In the genomic region with DNA sequence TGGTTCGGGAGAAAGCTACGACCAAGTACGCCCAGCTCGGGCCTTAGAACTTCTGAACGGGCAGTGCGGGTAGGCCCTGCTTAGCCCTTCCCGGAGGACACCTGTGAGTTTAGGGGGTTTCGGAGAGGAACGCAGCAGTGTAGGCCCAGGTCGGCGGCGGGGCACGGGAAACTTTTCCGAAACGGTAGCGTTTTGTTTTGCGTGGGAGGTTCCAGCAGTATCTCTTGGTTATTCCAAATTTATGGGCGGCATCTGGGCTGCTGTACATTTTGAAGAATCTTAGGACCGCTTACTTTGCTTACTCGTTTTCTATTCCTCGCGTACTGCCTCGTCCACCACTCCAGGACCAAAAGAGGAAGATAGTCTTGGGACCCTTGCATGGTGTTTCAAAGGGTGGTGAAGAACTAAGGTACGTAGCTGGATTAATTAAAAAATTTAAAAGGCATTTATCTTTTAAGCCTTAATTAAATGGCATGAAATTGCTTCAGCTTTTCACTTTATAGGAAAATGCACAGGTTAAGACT, we compare ENCODE assay signal across 7 cellular contexts. TPM values are rescaled to one million over a fixed set of nuclear protein-coding genes. Genes with fewer than 3 reads are reported as not detected.
DNase-seq lines count a peak whose midpoint lies in the region; ATAC-seq and TF ChIP-seq lines count a peak whose summit lies in the region.

No MANE protein-coding gene starts in this region.

- H3K79me2 ChIP-seq in SK-N-SH (ENCODE audit: insufficient read depth) (peaks cover 54% of the 10 kb centered on the region), fibroblast of lung (ENCODE audit: control insufficient read depth, insufficient read depth, low read length) (peaks cover 49% of the 10 kb centered on the region)

- peak overlapping the region; percentile 86 for H3K4me2 ChIP-seq in SK-N-SH
- peak overlapping the region; percentile 87 for H3K4me2 ChIP-seq in fibroblast of lung (ENCODE audit: extremely low read depth, insufficient read depth, low read length)

- H3K9me3 ChIP-seq in SK-N-SH, result peaks cover 9% of the 10 kb centered on the region
- no peaks in the 10 kb centered on the region for H3K9me3 ChIP-seq in fibroblast of lung (ENCODE audit: control insufficient read depth, insufficient read depth, low read depth, low read length)
- H3K9me3 ChIP-seq in ovary, result no peaks in the 10 kb centered on the region

- TF ChIP-seq POLR2A in ovary (IDR thresholded peaks at IDR 0.05) (peak; percentile 0), erythroblast (IDR thresholded peaks at IDR 0.05; ENCODE audit: low read length) (no peak)

- ATAC-seq in GM18867 (IDR thresholded peaks at IDR 0.05; ENCODE audit: unreplicated experiment), result peak; percentile 23
- ATAC-seq in HG02852 (IDR thresholded peaks at IDR 0.05; ENCODE audit: unreplicated experiment), result peak; percentile 16

- 2% methylated on average over 24 of the region's 24 CpGs for WGBS in SK-N-SH (ENCODE audit: low lambda C conversion rate)
- WGBS in ovary, 3 donors, result 0% methylated on average over 24 of the region's 24 CpGs

- H3K4me1 ChIP-seq in SK-N-SH (ENCODE audit: control insufficient read depth in 1 of 2, insufficient read depth in 2 of 2, low read depth in 1 of 2, low read length in 1 of 2), result peaks cover 7 to 8% of the 10 kb centered on the region in 2 experiments; a peak in 3 of 4 replicates
- H3K4me1 ChIP-seq in fibroblast of lung (ENCODE audit: control insufficient read depth, extremely low read depth, insufficient read depth, low read length), result peaks cover 3% of the 10 kb centered on the region
- H3K4me1 ChIP-seq in ovary (ENCODE audit: insufficient read depth), result peaks cover 1% of the 10 kb centered on the region

- DNase-seq in SK-N-SH (no peak), fibroblast of lung (ENCODE audit: low read depth in 2 of 2) (no peak), ovary (no peak), NCI-H1694 (lab: John Stamatoyannopoulos, UW) (no peak), erythroblast (lab: John Stamatoyannopoulos, UW) (no peak)

- H3K9me2 ChIP-seq in SK-N-SH, result no peaks in the 10 kb centered on the region

- no peak for TF ChIP-seq EP300 in SK-N-SH (IDR thresholded peaks at IDR 0.05; ENCODE audit: borderline replicate concordance in 1 of 2, low read depth in 1 of 2, low read length in 1 of 2)
- no peak for TF ChIP-seq EP300 in ovary (IDR thresholded peaks at IDR 0.05)

- CTCF ChIA-PET in SK-N-SH (lab: Yijun Ruan, JAX), result interaction anchor here (0.8 to 1.7 kb wide), 2 partner anchors 14 to 50 kb away, joined by 3 to 5 read pairs; no protein-coding TSS in a partner anchor

- H2AFZ ChIP-seq in SK-N-SH (ENCODE audit: low read depth) (peak overlapping the region; percentile 89), fibroblast of lung (ENCODE audit: low read length) (peak overlapping the region; percentile 93)

- TF ChIP-seq CTCF in SK-N-SH (IDR thresholded peaks at IDR 0.05) (no peak), fibroblast of lung (conservative IDR thresholded peaks at IDR 0.05 in 1 of 2, IDR thresholded peaks at IDR 0.05 in 1 of 2; ENCODE audit: low read depth in 1 of 2, low read length in 2 of 2) (no peak), ovary (IDR thresholded peaks at IDR 0.05) (no peak)

- no peak for TF ChIP-seq RAD21 in SK-N-SH (IDR thresholded peaks at IDR 0.05; ENCODE audit: low read length)

- POLR2A ChIA-PET in SK-N-SH (lab: Yijun Ruan, JAX), result no interaction called here

- peak overlapping the region; percentile 91 to 99 for H3K4me3 ChIP-seq in SK-N-SH (ENCODE audit: low read depth in 2 of 2, low read length in 1 of 2)
- H3K4me3 ChIP-seq in fibroblast of lung (replicated peaks in 1 of 4; ENCODE audit: control extremely low read depth in 1 of 4, insufficient read depth in 1 of 4, low read depth in 3 of 4, low read length in 4 of 4), result peak overlapping the region; percentile 78 to 100 (median 94)
- peak overlapping the region; percentile 92 for H3K4me3 ChIP-seq in ovary

- H4K20me1 ChIP-seq in SK-N-SH (ENCODE audit: insufficient read depth), result no peaks in the 10 kb centered on the region; the same call in 1 of the 2 replicates
- no peaks in the 10 kb centered on the region for H4K20me1 ChIP-seq in fibroblast of lung (ENCODE audit: control insufficient read depth, extremely low read depth, insufficient read depth, low read length)

- H3K27ac ChIP-seq in SK-N-SH (ENCODE audit: low read depth in 2 of 2, low read length in 1 of 2), result peak overlapping the region; percentile 85 to 97
- H3K27ac ChIP-seq in fibroblast of lung (ENCODE audit: insufficient read depth, low read length), result peak overlapping the region; percentile 97
- peak overlapping the region; percentile 50 to 75 for H3K27ac ChIP-seq in ovary

- H3F3A ChIP-seq in SK-N-SH (replicated peaks; ENCODE audit: insufficient read depth), result peaks cover 21% of the 10 kb centered on the region

- peaks cover 25 to 37% of the 10 kb centered on the region in 2 experiments for H3K36me3 ChIP-seq in SK-N-SH (replicated peaks in 1 of 2; ENCODE audit: control insufficient read depth in 1 of 2, insufficient read depth in 2 of 2, low read length in 1 of 2)
- no peaks in the 10 kb centered on the region for H3K36me3 ChIP-seq in fibroblast of lung (ENCODE audit: control insufficient read depth, insufficient read depth, low read length)
- no peaks in the 10 kb centered on the region for H3K36me3 ChIP-seq in ovary

- H3K27me3 ChIP-seq in SK-N-SH (ENCODE audit: insufficient read depth) (no peaks in the 10 kb centered on the region), fibroblast of lung (ENCODE audit: control insufficient read depth, insufficient read depth, low read length) (no peaks in the 10 kb centered on the region), ovary (no peaks in the 10 kb centered on the region)

- intact Hi-C loops in ovary (cut with DNase I), result no loop called here

- peak overlapping the region; percentile 99 for H3K9ac ChIP-seq in SK-N-SH
- peak overlapping the region; percentile 92 for H3K9ac ChIP-seq in fibroblast of lung (ENCODE audit: insufficient read depth, low read length)

TF ChIP-seq in SK-N-SH, 30 proteins besides CTCF, POLR2A, EP300 and RAD21:
- TF ChIP-seq, protein P1, sequence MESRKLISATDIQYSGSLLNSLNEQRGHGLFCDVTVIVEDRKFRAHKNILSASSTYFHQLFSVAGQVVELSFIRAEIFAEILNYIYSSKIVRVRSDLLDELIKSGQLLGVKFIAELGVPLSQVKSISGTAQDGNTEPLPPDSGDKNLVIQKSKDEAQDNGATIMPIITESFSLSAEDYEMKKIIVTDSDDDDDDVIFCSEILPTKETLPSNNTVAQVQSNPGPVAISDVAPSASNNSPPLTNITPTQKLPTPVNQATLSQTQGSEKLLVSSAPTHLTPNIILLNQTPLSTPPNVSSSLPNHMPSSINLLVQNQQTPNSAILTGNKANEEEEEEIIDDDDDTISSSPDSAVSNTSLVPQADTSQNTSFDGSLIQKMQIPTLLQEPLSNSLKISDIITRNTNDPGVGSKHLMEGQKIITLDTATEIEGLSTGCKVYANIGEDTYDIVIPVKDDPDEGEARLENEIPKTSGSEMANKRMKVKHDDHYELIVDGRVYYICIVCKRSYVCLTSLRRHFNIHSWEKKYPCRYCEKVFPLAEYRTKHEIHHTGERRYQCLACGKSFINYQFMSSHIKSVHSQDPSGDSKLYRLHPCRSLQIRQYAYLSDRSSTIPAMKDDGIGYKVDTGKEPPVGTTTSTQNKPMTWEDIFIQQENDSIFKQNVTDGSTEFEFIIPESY (IDR thresholded peaks at IDR 0.05; ENCODE audit: borderline replicate concordance, low read depth), result no peak
- TF ChIP-seq FOXJ3 (CRISPR knock-in tag; IDR thresholded peaks at IDR 0.05), result no peak
- no peak for TF ChIP-seq SMC3 (IDR thresholded peaks at IDR 0.05; ENCODE audit: low read depth, low read length)
- no peak for TF ChIP-seq JUND (IDR thresholded peaks at IDR 0.05)
- no peak for TF ChIP-seq ELF1 (IDR thresholded peaks at IDR 0.05)
- TF ChIP-seq, protein P2, sequence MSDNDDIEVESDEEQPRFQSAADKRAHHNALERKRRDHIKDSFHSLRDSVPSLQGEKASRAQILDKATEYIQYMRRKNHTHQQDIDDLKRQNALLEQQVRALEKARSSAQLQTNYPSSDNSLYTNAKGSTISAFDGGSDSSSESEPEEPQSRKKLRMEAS (IDR thresholded peaks at IDR 0.05; ENCODE audit: low read depth), result 0 out of 2 replicates have a peak, but pooled peaks have one; percentile 5
- no peak for TF ChIP-seq TEAD4 (IDR thresholded peaks at IDR 0.05; ENCODE audit: borderline replicate concordance, insufficient read depth)
- TF ChIP-seq, protein P3, sequence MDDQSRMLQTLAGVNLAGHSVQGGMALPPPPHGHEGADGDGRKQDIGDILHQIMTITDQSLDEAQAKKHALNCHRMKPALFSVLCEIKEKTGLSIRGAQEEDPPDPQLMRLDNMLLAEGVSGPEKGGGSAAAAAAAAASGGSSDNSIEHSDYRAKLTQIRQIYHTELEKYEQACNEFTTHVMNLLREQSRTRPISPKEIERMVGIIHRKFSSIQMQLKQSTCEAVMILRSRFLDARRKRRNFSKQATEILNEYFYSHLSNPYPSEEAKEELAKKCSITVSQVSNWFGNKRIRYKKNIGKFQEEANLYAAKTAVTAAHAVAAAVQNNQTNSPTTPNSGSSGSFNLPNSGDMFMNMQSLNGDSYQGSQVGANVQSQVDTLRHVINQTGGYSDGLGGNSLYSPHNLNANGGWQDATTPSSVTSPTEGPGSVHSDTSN (IDR thresholded peaks at IDR 0.05), result no peak
- TF ChIP-seq MXI1 (IDR thresholded peaks at IDR 0.05; ENCODE audit: low read depth, low read length), result peak; percentile 9; the same call in 1 of the 2 replicates
- no peak for TF ChIP-seq POLR2AphosphoS5 (IDR thresholded peaks at IDR 0.05; ENCODE audit: low read depth, low read length)
- no peak for TF ChIP-seq RFX5 (IDR thresholded peaks at IDR 0.05; ENCODE audit: low read length)

RNA-seq across cellular contexts. Expression of a gene that starts 0.5 kb away (rescaled TPM):
- polyA plus RNA-seq in SK-N-SH (2012; rRNA removed) (18.9 and 24.9 TPM in 2 replicates), fibroblast of lung (36.5 and 40.6 TPM in 2 replicates), ovary (10 to 100 TPM; 24.0 to 37.0 TPM)
- 19.0 and 22.7 TPM in 2 replicates for polyA plus RNA-seq in SK-N-SH (2012; cell fraction: cytosol; rRNA removed)
- 33.5 and 64.3 TPM in 2 replicates for polyA plus RNA-seq in SK-N-SH (2012; cell fraction: nucleus; rRNA removed)
- total RNA-seq in fibroblast of lung (28.0 and 39.5 TPM in 2 replicates), ovary (10 to 100 TPM; 65.5 to 98.1 (median 75.3) TPM)
- polyA plus RNA-seq in fibroblast of lung (2012), result 19.5 and 22.7 TPM in 2 replicates
- polyA minus RNA-seq in fibroblast of lung (ENCODE audit: low replicate concordance), result 3.3 and 4.1 TPM in 2 replicates
